ENCODE assay signal across 1 cellular context in genomic region chr12:54294152-54294913, GRCh38.
A peak's percentile ranks its signal among the peaks of the same experiment; 100 is the strongest.
TF ChIP-seq lines count a peak whose summit lies in the region.

No MANE protein-coding gene starts in this region.

TF ChIP-seq in K562, 482 proteins besides CTCF, POLR2A, EP300 and RAD21 (continued from another document and continues in another):
- TF ChIP-seq ZNF707 (CRISPR knock-in tag; conservative IDR thresholded peaks at IDR 0.05), result no peak
- peak in 1 of 2 experiments; percentile 41 for TF ChIP-seq AFF1 (IDR thresholded peaks at IDR 0.05; ENCODE audit: low read depth in 1 of 2, partially characterized antibody in 2 of 2)
- TF ChIP-seq ZFP36 (IDR thresholded peaks at IDR 0.05; ENCODE audit: low read depth, low read length, partially characterized antibody), result peak; percentile 10
- TF ChIP-seq ZNF436 (CRISPR knock-in tag; IDR thresholded peaks at IDR 0.05), result no peak
- 0 out of 2 replicates have a peak, but pooled peaks have one; percentile 62 for TF ChIP-seq ZKSCAN1 (IDR thresholded peaks at IDR 0.05; ENCODE audit: low read depth, low read length)
- no peak for TF ChIP-seq SNRNP70 (optimal IDR thresholded peaks at IDR 0.05; ENCODE audit: low read depth, low read length)
- TF ChIP-seq ZNF311 (CRISPR knock-in tag; IDR thresholded peaks at IDR 0.05), result no peak
- TF ChIP-seq SIN3A (IDR thresholded peaks at IDR 0.05; ENCODE audit: borderline replicate concordance in 2 of 2, control insufficient read depth in 1 of 2, low read depth in 2 of 2, low read length in 2 of 2), result peak; percentile 47 to 71; a peak in 2 of 4 replicates
- peak; percentile 93 for TF ChIP-seq XRCC5 (IDR thresholded peaks at IDR 0.05; ENCODE audit: low read depth, low read length)
- TF ChIP-seq NR4A1 (CRISPR knock-in tag; IDR thresholded peaks at IDR 0.05), result peak; percentile 92; the same call in 1 of the 2 replicates
- no peak for TF ChIP-seq NR4A1 (tag; IDR thresholded peaks at IDR 0.05)
- TF ChIP-seq PPARD (CRISPR knock-in tag; IDR thresholded peaks at IDR 0.05), result no peak
- no peak for TF ChIP-seq NR3C1 (CRISPR knock-in tag; IDR thresholded peaks at IDR 0.05)
- no peak for TF ChIP-seq ZNF134 (CRISPR knock-in tag; conservative IDR thresholded peaks at IDR 0.05)
- no peak for TF ChIP-seq FOXP4 (CRISPR knock-in tag; IDR thresholded peaks at IDR 0.05; ENCODE audit: borderline replicate concordance)
- 0 out of 2 replicates have a peak, but pooled peaks have one; percentile 30 for TF ChIP-seq GABPA (tag; conservative IDR thresholded peaks at IDR 0.05; ENCODE audit: low read depth)
- no peak for TF ChIP-seq ZNF277 (CRISPR knock-in tag; IDR thresholded peaks at IDR 0.05; ENCODE audit: borderline replicate concordance)
- no peak for TF ChIP-seq NR2C1 (IDR thresholded peaks at IDR 0.05)
- TF ChIP-seq NR2C1 (tag; IDR thresholded peaks at IDR 0.05), result peak; percentile 98
- no peak for TF ChIP-seq ILK (tag; IDR thresholded peaks at IDR 0.05; ENCODE audit: borderline replicate concordance, low read depth)
- no peak for TF ChIP-seq RBM17 (IDR thresholded peaks at IDR 0.05; ENCODE audit: borderline replicate concordance, low read depth, low read length)
- no peak for TF ChIP-seq ZNF232 (CRISPR knock-in tag; IDR thresholded peaks at IDR 0.05)
- peak; percentile 77 for TF ChIP-seq SP1 (CRISPR knock-in tag; IDR thresholded peaks at IDR 0.05)
- TF ChIP-seq MLX (CRISPR knock-in tag; conservative IDR thresholded peaks at IDR 0.05), result 0 out of 4 replicates have a peak, but pooled peaks of 1 of the 2 experiments have one; percentile 54
- peak; percentile 45; the same call in 1 of the 2 replicates for TF ChIP-seq TEAD4 (IDR thresholded peaks at IDR 0.05; ENCODE audit: low read length)
- TF ChIP-seq TEAD4 (CRISPR knock-in tag; IDR thresholded peaks at IDR 0.05; ENCODE audit: borderline replicate concordance), result no peak
- TF ChIP-seq SNAPC5 (CRISPR knock-in tag; IDR thresholded peaks at IDR 0.05), result no peak
- 0 out of 2 replicates have a peak, but pooled peaks have one; percentile 16 for TF ChIP-seq SMARCE1 (IDR thresholded peaks at IDR 0.05)
- peak; percentile 50; the same call in 1 of the 2 replicates for TF ChIP-seq ATF7 (IDR thresholded peaks at IDR 0.05)
- no peak for TF ChIP-seq PTRF (tag; IDR thresholded peaks at IDR 0.05)
- TF ChIP-seq RNF2 (IDR thresholded peaks at IDR 0.05), result no peak
- TF ChIP-seq SAFB (IDR thresholded peaks at IDR 0.05; ENCODE audit: borderline replicate concordance, low read depth, low read length), result no peak
- TF ChIP-seq HES1 (IDR thresholded peaks at IDR 0.05; ENCODE audit: low read depth), result peak; percentile 29; the same call in 1 of the 2 replicates
- no peak for TF ChIP-seq GTF3C2 (IDR thresholded peaks at IDR 0.05; ENCODE audit: borderline replicate concordance, extremely low read depth, insufficient read length)
- TF ChIP-seq TFAM (CRISPR knock-in tag; conservative IDR thresholded peaks at IDR 0.05), result no peak
- TF ChIP-seq HDAC1 (IDR thresholded peaks at IDR 0.05), result peak in 1 of 2 experiments; percentile 41; a peak in 2 of 4 replicates
- TF ChIP-seq RFX7 (CRISPR knock-in tag; IDR thresholded peaks at IDR 0.05), result no peak
- TF ChIP-seq MYNN (IDR thresholded peaks at IDR 0.05), result peak; percentile 89
- TF ChIP-seq MYNN (CRISPR knock-in tag; IDR thresholded peaks at IDR 0.05), result no peak
- TF ChIP-seq FOXK1 (CRISPR knock-in tag; IDR thresholded peaks at IDR 0.05; ENCODE audit: borderline replicate concordance), result 0 out of 2 replicates have a peak, but pooled peaks have one; percentile 61
- 0 out of 2 replicates have a peak, but pooled peaks have one; percentile 64 for TF ChIP-seq HBP1 (CRISPR knock-in tag; IDR thresholded peaks at IDR 0.05)
- peak; percentile 72 for TF ChIP-seq LCOR (CRISPR knock-in tag; IDR thresholded peaks at IDR 0.05)
- TF ChIP-seq RUNX1 (IDR thresholded peaks at IDR 0.05; ENCODE audit: low read depth), result no peak
- no peak for TF ChIP-seq THAP7 (CRISPR knock-in tag; IDR thresholded peaks at IDR 0.05)
- peak; percentile 87 to 94 for TF ChIP-seq TBL1XR1 (IDR thresholded peaks at IDR 0.05; ENCODE audit: low read length in 2 of 2)
- peak; percentile 75; the same call in 1 of the 2 replicates for TF ChIP-seq REST (CRISPR knock-in tag; IDR thresholded peaks at IDR 0.05; ENCODE audit: low read depth)
- no peak for TF ChIP-seq U2AF2 (optimal IDR thresholded peaks at IDR 0.05; ENCODE audit: low read depth, low read length)
- no peak for TF ChIP-seq DLX4 (CRISPR knock-in tag; IDR thresholded peaks at IDR 0.05)
- TF ChIP-seq NCOR1 (IDR thresholded peaks at IDR 0.05), result no peak
- TF ChIP-seq MAZ (CRISPR knock-in tag; conservative IDR thresholded peaks at IDR 0.05 in 1 of 2, IDR thresholded peaks at IDR 0.05 in 1 of 2), result peak; percentile 75 to 78
